In genomic region chr17:44070455-44071197, GRCh38 we compare ENCODE assay signal across 1 cellular context.
TF ChIP-seq lines count a peak whose summit lies in the region.

Gene G6PC3 (plus strand): TSS chr17:44070735. CDS start chr17:44070966, 231 bp downstream.

TF ChIP-seq in GM12878, 131 proteins besides CTCF, POLR2A, EP300 and RAD21 (continued from another document):
- peak; percentile 81 for TF ChIP-seq ZBTB40 (IDR thresholded peaks at IDR 0.05; ENCODE audit: borderline replicate concordance)
- TF ChIP-seq EZH2 (IDR thresholded peaks at IDR 0.05; ENCODE audit: borderline replicate concordance, control insufficient read depth, low read depth, low read length), result no peak
- TF ChIP-seq IRF4 (IDR thresholded peaks at IDR 0.05; ENCODE audit: low read depth, low read length), result no peak
- TF ChIP-seq GATAD2B (conservative IDR thresholded peaks at IDR 0.05; ENCODE audit: low read depth), result 0 out of 2 replicates have a peak, but pooled peaks have one; percentile 21
- no peak for TF ChIP-seq HSF1 (IDR thresholded peaks at IDR 0.05; ENCODE audit: low read depth, low read length)
- peak; percentile 92 for TF ChIP-seq NKRF (conservative IDR thresholded peaks at IDR 0.05)
- TF ChIP-seq, protein P1, sequence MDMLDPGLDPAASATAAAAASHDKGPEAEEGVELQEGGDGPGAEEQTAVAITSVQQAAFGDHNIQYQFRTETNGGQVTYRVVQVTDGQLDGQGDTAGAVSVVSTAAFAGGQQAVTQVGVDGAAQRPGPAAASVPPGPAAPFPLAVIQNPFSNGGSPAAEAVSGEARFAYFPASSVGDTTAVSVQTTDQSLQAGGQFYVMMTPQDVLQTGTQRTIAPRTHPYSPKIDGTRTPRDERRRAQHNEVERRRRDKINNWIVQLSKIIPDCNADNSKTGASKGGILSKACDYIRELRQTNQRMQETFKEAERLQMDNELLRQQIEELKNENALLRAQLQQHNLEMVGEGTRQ (IDR thresholded peaks at IDR 0.05; ENCODE audit: borderline replicate concordance, low read depth, low read length), result peak; percentile 98
- TF ChIP-seq KLF5 (IDR thresholded peaks at IDR 0.05; ENCODE audit: partially characterized antibody), result peak; percentile 46
- no peak for TF ChIP-seq HDGF (IDR thresholded peaks at IDR 0.05)
- no peak for TF ChIP-seq FOXK2 (IDR thresholded peaks at IDR 0.05)
- TF ChIP-seq, protein P2, sequence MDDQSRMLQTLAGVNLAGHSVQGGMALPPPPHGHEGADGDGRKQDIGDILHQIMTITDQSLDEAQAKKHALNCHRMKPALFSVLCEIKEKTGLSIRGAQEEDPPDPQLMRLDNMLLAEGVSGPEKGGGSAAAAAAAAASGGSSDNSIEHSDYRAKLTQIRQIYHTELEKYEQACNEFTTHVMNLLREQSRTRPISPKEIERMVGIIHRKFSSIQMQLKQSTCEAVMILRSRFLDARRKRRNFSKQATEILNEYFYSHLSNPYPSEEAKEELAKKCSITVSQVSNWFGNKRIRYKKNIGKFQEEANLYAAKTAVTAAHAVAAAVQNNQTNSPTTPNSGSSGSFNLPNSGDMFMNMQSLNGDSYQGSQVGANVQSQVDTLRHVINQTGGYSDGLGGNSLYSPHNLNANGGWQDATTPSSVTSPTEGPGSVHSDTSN (IDR thresholded peaks at IDR 0.05; ENCODE audit: insufficient replicate concordance, low read depth, low read length), result peak; percentile 28
- TF ChIP-seq CREM (IDR thresholded peaks at IDR 0.05; ENCODE audit: low read depth), result no peak; the same call in 1 of the 2 replicates
- no peak for TF ChIP-seq SUPT20H (IDR thresholded peaks at IDR 0.05; ENCODE audit: borderline replicate concordance, control insufficient read depth, low read depth, low read length)
- TF ChIP-seq RUNX3 (IDR thresholded peaks at IDR 0.05; ENCODE audit: low read length), result peak; percentile 57
- TF ChIP-seq TCF12 (IDR thresholded peaks at IDR 0.05; ENCODE audit: low read depth, low read length), result no peak
- peak; percentile 100 for TF ChIP-seq MAX (IDR thresholded peaks at IDR 0.05; ENCODE audit: low read depth, low read length)
- no peak for TF ChIP-seq SMC3 (IDR thresholded peaks at IDR 0.05; ENCODE audit: borderline replicate concordance, low read length)
- no peak for TF ChIP-seq HDAC6 (IDR thresholded peaks at IDR 0.05; ENCODE audit: unreplicated experiment)
- TF ChIP-seq NBN (IDR thresholded peaks at IDR 0.05), result peak; percentile 63; the same call in 1 of the 2 replicates
- TF ChIP-seq SMARCA5 (IDR thresholded peaks at IDR 0.05), result peak; percentile 18; the same call in 1 of the 2 replicates
